Comparison of ENCODE assay signal across 11 cellular contexts in genomic region chr1:20359451-20360330, GRCh38.
A peak's percentile ranks its signal among the peaks of the same experiment; 100 is the strongest.
DNase-seq lines count a peak whose midpoint lies in the region; ATAC-seq and TF ChIP-seq lines count a peak whose summit lies in the region.
"Had no signal": no experiment of that assay in that cellular context is flagged by ENCODE, and none has a peak within 500 bp of the region (broad histone marks: within the 10 kb centered on the region; RNA-seq: fewer than 3 reads in every experiment).

No MANE protein-coding gene starts in this region.

- H3K4me2 ChIP-seq in MM.1S (ENCODE audit: low read depth, low read length): 0 out of 2 replicates have a peak overlapping the region, but pooled peaks have one; percentile 2

- H3K79me2 ChIP-seq in MM.1S (ENCODE audit: low read length): no peaks in the 10 kb centered on the region

- H3K36me3 Mint-ChIP-seq in central memory CD8-positive, alpha-beta T cell (ENCODE audit: insufficient read depth): peaks cover 3% of the 10 kb centered on the region

- H3K9me3 ChIP-seq in MM.1S (replicated peaks; ENCODE audit: insufficient read depth, low read length): no peaks in the 10 kb centered on the region
- H3K9me3 ChIP-seq: HAP-1 had no signal

- H3K4me3 Mint-ChIP-seq in central memory CD8-positive, alpha-beta T cell: no peak overlapping the region

- TF ChIP-seq CTCF in MM.1S (IDR thresholded peaks at IDR 0.05; ENCODE audit: low read length): no peak

- no peak overlapping the region for H3K9ac ChIP-seq in MM.1S (ENCODE audit: low read length)

- no peaks in the 10 kb centered on the region for H4K20me1 ChIP-seq in MM.1S (ENCODE audit: insufficient read depth, low read length)

- DNase-seq in MM.1S (peak; percentile 36), middle frontal gyrus (ENCODE audit: extremely low spot score, low spot score) (no peak)
- peak; percentile 43 to 44 for DNase-seq in activated CD4-positive, alpha-beta T cell treated with anti-CD3 and anti-CD28 coated beads for 4 hours
- DNase-seq in central memory CD8-positive, alpha-beta T cell (ENCODE audit: low spot score in 2 of 2): no peak
- DNase-seq in stimulated activated CD4-positive, alpha-beta T cell treated with anti-CD3 and anti-CD28 coated beads, Interleukin-2, amount 100 ng/mL, for 48 hours: peak; percentile 52 to 63
- DNase-seq: amniotic stem cell, occipital lobe had no signal

- no peaks in the 10 kb centered on the region for H3K4me1 ChIP-seq in MM.1S (ENCODE audit: low read length)
- H3K4me1 ChIP-seq: HAP-1 had no signal

- no peak overlapping the region for H2AFZ ChIP-seq in MM.1S (ENCODE audit: low read length)

- H3K27me3 ChIP-seq in MM.1S (replicated peaks; ENCODE audit: insufficient read depth, low read length): peaks cover 92% of the 10 kb centered on the region

- peaks cover 72% of the 10 kb centered on the region for H3K27me3 Mint-ChIP-seq in central memory CD8-positive, alpha-beta T cell

- no peaks in the 10 kb centered on the region for H3K9me3 Mint-ChIP-seq in central memory CD8-positive, alpha-beta T cell

- no peaks in the 10 kb centered on the region for H3K36me3 ChIP-seq in MM.1S (replicated peaks; ENCODE audit: insufficient read depth, low read length)
- H3K36me3 ChIP-seq: HAP-1 had no signal

- H3K9me2 ChIP-seq in MM.1S (replicated peaks; ENCODE audit: insufficient read depth, low read length): no peaks in the 10 kb centered on the region

- peaks cover 6% of the 10 kb centered on the region for H3K4me1 Mint-ChIP-seq in central memory CD8-positive, alpha-beta T cell

- H3K27ac ChIP-seq in MM.1S (ENCODE audit: low read length): no peak overlapping the region

- no peak overlapping the region for H3K27ac Mint-ChIP-seq in central memory CD8-positive, alpha-beta T cell (ENCODE audit: low read depth)

- peak; percentile 40 for ATAC-seq in central memory CD8-positive, alpha-beta T cell (replicated peaks; ENCODE audit: extremely low read depth, poor library complexity, severe bottlenecking)
- ATAC-seq in GM19324 (IDR thresholded peaks at IDR 0.05; ENCODE audit: low FRiP score, unreplicated experiment): no peak
- no peak for ATAC-seq in GM21717 (IDR thresholded peaks at IDR 0.05; ENCODE audit: unreplicated experiment)
- no peak for ATAC-seq in GM21390 (IDR thresholded peaks at IDR 0.05; ENCODE audit: unreplicated experiment)

- no peak overlapping the region for H3K4me3 ChIP-seq in MM.1S (ENCODE audit: low read length)
- H3K4me3 ChIP-seq: HAP-1 had no signal

- H3F3A ChIP-seq in MM.1S (ENCODE audit: insufficient read depth, low read length): no peaks in the 10 kb centered on the region

Comparison
In these comparisons a context has a peak if more than half of its experiments do, and no peak if none do; other contexts are left out.
1. DNase-seq: peak in MM.1S (single experiment), activated CD4-positive, alpha-beta T cell treated with anti-CD3 and anti-CD28 coated beads for 4 hours (2 of 2) and stimulated activated CD4-positive, alpha-beta T cell treated with anti-CD3 and anti-CD28 coated beads, Interleukin-2, amount 100 ng/mL, for 48 hours (2 of 2); none in central memory CD8-positive, alpha-beta T cell (0 of 2) and middle frontal gyrus (single experiment).